ENCODE assay signal across 1 cellular context in the genomic region with DNA sequence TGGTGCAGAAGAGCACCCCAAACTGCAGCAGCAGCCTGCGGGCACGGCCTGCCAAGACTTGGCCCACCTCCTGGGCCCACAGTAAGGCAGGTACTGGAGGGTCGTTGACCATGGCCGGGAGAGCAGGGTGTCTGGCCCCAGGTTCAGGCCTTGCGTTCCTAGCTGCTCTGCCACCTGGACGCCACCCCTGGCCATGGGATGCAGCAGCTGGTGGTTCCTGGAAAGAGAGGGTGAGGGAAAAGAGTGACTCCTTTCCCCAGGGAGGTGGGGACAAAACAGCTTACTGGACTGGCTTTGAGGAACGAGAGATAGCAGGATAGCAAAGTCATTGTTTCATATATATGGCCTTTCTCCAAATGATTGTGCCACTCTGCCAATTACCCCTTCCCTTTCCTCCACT.
TF ChIP-seq lines count a peak whose summit lies in the region.

No MANE protein-coding gene starts in this region.

TF ChIP-seq in GM23338, 12 proteins besides CTCF, POLR2A, EP300 and RAD21:
- TF ChIP-seq, protein P1, sequence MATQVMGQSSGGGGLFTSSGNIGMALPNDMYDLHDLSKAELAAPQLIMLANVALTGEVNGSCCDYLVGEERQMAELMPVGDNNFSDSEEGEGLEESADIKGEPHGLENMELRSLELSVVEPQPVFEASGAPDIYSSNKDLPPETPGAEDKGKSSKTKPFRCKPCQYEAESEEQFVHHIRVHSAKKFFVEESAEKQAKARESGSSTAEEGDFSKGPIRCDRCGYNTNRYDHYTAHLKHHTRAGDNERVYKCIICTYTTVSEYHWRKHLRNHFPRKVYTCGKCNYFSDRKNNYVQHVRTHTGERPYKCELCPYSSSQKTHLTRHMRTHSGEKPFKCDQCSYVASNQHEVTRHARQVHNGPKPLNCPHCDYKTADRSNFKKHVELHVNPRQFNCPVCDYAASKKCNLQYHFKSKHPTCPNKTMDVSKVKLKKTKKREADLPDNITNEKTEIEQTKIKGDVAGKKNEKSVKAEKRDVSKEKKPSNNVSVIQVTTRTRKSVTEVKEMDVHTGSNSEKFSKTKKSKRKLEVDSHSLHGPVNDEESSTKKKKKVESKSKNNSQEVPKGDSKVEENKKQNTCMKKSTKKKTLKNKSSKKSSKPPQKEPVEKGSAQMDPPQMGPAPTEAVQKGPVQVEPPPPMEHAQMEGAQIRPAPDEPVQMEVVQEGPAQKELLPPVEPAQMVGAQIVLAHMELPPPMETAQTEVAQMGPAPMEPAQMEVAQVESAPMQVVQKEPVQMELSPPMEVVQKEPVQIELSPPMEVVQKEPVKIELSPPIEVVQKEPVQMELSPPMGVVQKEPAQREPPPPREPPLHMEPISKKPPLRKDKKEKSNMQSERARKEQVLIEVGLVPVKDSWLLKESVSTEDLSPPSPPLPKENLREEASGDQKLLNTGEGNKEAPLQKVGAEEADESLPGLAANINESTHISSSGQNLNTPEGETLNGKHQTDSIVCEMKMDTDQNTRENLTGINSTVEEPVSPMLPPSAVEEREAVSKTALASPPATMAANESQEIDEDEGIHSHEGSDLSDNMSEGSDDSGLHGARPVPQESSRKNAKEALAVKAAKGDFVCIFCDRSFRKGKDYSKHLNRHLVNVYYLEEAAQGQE (IDR thresholded peaks at IDR 0.05; ENCODE audit: unreplicated experiment), result no peak
- TF ChIP-seq ZNF114 (CRISPR knock-in tag; IDR thresholded peaks at IDR 0.05), result no peak
- TF ChIP-seq EZH2 (IDR thresholded peaks at IDR 0.05; ENCODE audit: low read depth, unreplicated experiment), result no peak
- no peak for TF ChIP-seq EZH2phosphoT487 (IDR thresholded peaks at IDR 0.05; ENCODE audit: unreplicated experiment)
- no peak for TF ChIP-seq STAT1 (IDR thresholded peaks at IDR 0.05; ENCODE audit: unreplicated experiment)
- TF ChIP-seq ZNF331 (CRISPR knock-in tag; IDR thresholded peaks at IDR 0.05; ENCODE audit: low read depth), result no peak
- no peak for TF ChIP-seq CREB1 (CRISPR knock-in tag; IDR thresholded peaks at IDR 0.05; ENCODE audit: low read depth)
- no peak for TF ChIP-seq POLR2AphosphoS5 (IDR thresholded peaks at IDR 0.05; ENCODE audit: low read depth)
- TF ChIP-seq, protein P2, sequence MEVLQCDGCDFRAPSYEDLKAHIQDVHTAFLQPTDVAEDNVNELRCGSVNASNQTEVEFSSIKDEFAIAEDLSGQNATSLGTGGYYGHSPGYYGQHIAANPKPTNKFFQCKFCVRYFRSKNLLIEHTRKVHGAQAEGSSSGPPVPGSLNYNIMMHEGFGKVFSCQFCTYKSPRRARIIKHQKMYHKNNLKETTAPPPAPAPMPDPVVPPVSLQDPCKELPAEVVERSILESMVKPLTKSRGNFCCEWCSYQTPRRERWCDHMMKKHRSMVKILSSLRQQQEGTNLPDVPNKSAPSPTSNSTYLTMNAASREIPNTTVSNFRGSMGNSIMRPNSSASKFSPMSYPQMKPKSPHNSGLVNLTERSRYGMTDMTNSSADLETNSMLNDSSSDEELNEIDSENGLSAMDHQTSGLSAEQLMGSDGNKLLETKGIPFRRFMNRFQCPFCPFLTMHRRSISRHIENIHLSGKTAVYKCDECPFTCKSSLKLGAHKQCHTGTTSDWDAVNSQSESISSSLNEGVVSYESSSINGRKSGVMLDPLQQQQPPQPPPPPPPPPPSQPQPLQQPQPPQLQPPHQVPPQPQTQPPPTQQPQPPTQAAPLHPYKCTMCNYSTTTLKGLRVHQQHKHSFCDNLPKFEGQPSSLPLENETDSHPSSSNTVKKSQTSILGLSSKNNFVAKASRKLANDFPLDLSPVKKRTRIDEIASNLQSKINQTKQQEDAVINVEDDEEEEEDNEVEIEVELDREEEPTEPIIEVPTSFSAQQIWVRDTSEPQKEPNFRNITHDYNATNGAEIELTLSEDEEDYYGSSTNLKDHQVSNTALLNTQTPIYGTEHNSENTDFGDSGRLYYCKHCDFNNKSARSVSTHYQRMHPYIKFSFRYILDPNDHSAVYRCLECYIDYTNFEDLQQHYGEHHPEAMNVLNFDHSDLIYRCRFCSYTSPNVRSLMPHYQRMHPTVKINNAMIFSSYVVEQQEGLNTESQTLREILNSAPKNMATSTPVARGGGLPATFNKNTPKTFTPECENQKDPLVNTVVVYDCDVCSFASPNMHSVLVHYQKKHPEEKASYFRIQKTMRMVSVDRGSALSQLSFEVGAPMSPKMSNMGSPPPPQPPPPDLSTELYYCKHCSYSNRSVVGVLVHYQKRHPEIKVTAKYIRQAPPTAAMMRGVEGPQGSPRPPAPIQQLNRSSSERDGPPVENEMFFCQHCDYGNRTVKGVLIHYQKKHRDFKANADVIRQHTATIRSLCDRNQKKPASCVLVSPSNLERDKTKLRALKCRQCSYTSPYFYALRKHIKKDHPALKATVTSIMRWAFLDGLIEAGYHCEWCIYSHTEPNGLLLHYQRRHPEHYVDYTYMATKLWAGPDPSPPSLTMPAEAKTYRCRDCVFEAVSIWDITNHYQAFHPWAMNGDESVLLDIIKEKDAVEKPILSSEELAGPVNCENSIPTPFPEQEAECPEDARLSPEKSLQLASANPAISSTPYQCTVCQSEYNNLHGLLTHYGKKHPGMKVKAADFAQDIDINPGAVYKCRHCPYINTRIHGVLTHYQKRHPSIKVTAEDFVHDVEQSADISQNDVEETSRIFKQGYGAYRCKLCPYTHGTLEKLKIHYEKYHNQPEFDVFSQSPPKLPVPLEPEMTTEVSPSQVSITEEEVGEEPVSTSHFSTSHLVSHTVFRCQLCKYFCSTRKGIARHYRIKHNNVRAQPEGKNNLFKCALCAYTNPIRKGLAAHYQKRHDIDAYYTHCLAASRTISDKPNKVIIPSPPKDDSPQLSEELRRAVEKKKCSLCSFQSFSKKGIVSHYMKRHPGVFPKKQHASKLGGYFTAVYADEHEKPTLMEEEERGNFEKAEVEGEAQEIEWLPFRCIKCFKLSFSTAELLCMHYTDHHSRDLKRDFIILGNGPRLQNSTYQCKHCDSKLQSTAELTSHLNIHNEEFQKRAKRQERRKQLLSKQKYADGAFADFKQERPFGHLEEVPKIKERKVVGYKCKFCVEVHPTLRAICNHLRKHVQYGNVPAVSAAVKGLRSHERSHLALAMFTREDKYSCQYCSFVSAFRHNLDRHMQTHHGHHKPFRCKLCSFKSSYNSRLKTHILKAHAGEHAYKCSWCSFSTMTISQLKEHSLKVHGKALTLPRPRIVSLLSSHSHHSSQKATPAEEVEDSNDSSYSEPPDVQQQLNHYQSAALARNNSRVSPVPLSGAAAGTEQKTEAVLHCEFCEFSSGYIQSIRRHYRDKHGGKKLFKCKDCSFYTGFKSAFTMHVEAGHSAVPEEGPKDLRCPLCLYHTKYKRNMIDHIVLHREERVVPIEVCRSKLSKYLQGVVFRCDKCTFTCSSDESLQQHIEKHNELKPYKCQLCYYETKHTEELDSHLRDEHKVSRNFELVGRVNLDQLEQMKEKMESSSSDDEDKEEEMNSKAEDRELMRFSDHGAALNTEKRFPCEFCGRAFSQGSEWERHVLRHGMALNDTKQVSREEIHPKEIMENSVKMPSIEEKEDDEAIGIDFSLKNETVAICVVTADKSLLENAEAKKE (CRISPR knock-in tag; IDR thresholded peaks at IDR 0.05), result no peak
- no peak for TF ChIP-seq NANOG (IDR thresholded peaks at IDR 0.05; ENCODE audit: borderline replicate concordance)
- TF ChIP-seq ETS1 (IDR thresholded peaks at IDR 0.05), result no peak
- TF ChIP-seq JUNB (IDR thresholded peaks at IDR 0.05; ENCODE audit: unreplicated experiment), result no peak
